In genomic region chr5:55345327-55345726, GRCh38 we compare ENCODE assay signal across 30 cellular contexts. TPM values are rescaled to one million over a fixed set of nuclear protein-coding genes. Genes with fewer than 3 reads are reported as not detected.
A peak's percentile ranks its signal among the peaks of the same experiment; 100 is the strongest.
DNase-seq lines count a peak whose midpoint lies in the region; ATAC-seq, FAIRE-seq and TF ChIP-seq lines count a peak whose summit lies in the region.
"Had no signal": no experiment of that assay in that cellular context is flagged by ENCODE, and none has a peak within 500 bp of the region (broad histone marks: within the 10 kb centered on the region; RNA-seq: fewer than 3 reads in every experiment).

No MANE protein-coding gene starts in this region.

- H3K36me3 ChIP-seq in pancreas (peaks cover 5 to 24% (median 15%) of the 10 kb centered on the region in 3 donors), prostate gland (no peaks in the 10 kb centered on the region)

- no peak for TF ChIP-seq POLR2A in prostate gland (IDR thresholded peaks at IDR 0.05)

- FAIRE-seq in pancreas (lab: Jason Lieb, UNC): no peak
- FAIRE-seq: A549, GM12892, H1, K562 had no signal

- peaks cover 23% of the 10 kb centered on the region for H3K36me3 Mint-ChIP-seq in chondrocyte (ENCODE audit: low read depth)
- H3K36me3 Mint-ChIP-seq in activated T-helper 1 cell treated with anti-CD3 and anti-CD28 coated beads, Interleukin-12 subunit alpha, Interleukin-12 subunit beta, Interleukin-2, Interleukin-4 antibody, amounts not matched to agents 30 ng/mL and 10 ng/mL and 1 ng/mL, durations not matched to agents 14 hours and 24 hours and 36 hours (ENCODE audit: low read depth): peaks cover 49% of the 10 kb centered on the region

- H3K27me3 ChIP-seq in pancreas (no peaks in the 10 kb centered on the region), prostate gland (replicated peaks; ENCODE audit: insufficient read depth) (no peaks in the 10 kb centered on the region)
- H3K27me3 ChIP-seq: SJSA1 had no signal

- H3K27ac ChIP-seq in pancreas: peak overlapping the region in 1 of 4 donors; percentile 46
- no peak overlapping the region for H3K27ac ChIP-seq in prostate gland
- H3K27ac ChIP-seq: A549, C4-2B, HL-60, SJSA1 had no signal

- no peak overlapping the region for H3K4me3 Mint-ChIP-seq in chondrocyte (ENCODE audit: unreplicated experiment)
- no peak overlapping the region for H3K4me3 Mint-ChIP-seq in activated T-helper 1 cell treated with anti-CD3 and anti-CD28 coated beads, Interleukin-12 subunit alpha, Interleukin-12 subunit beta, Interleukin-2, Interleukin-4 antibody, amounts not matched to agents 30 ng/mL and 10 ng/mL and 1 ng/mL, durations not matched to agents 14 hours and 24 hours and 36 hours
- H3K4me3 Mint-ChIP-seq: B cell; CD8-positive, alpha-beta T cell had no signal

- H3K9me3 Mint-ChIP-seq in chondrocyte (ENCODE audit: low read depth): no peaks in the 10 kb centered on the region
- H3K9me3 Mint-ChIP-seq in activated T-helper 1 cell treated with anti-CD3 and anti-CD28 coated beads, Interleukin-12 subunit alpha, Interleukin-12 subunit beta, Interleukin-2, Interleukin-4 antibody, amounts not matched to agents 30 ng/mL and 10 ng/mL and 1 ng/mL, durations not matched to agents 14 hours and 24 hours and 36 hours: no peaks in the 10 kb centered on the region
- H3K9me3 Mint-ChIP-seq: CD8-positive, alpha-beta T cell had no signal

- intact Hi-C loops in pancreas (cut with DNase I) (no loop called here), cardiac septum (cut with DNase I) (no loop called here), prostate gland (cut with DNase I) (no loop called here)
- intact Hi-C loops in activated T-helper 1 cell treated with anti-CD3 and anti-CD28 coated beads, Interleukin-12 subunit alpha, Interleukin-12 subunit beta, Interleukin-2, Interleukin-4 antibody, amounts not matched to agents 30 ng/mL and 10 ng/mL and 1 ng/mL, durations not matched to agents 14 hours and 24 hours and 36 hours (cut with micrococcal nuclease): no loop called here

- H3K27me3 Mint-ChIP-seq in chondrocyte (ENCODE audit: low read depth): no peaks in the 10 kb centered on the region
- no peaks in the 10 kb centered on the region for H3K27me3 Mint-ChIP-seq in activated T-helper 1 cell treated with anti-CD3 and anti-CD28 coated beads, Interleukin-12 subunit alpha, Interleukin-12 subunit beta, Interleukin-2, Interleukin-4 antibody, amounts not matched to agents 30 ng/mL and 10 ng/mL and 1 ng/mL, durations not matched to agents 14 hours and 24 hours and 36 hours (ENCODE audit: insufficient read depth)
- H3K27me3 Mint-ChIP-seq: B cell had no signal

- H3K27ac Mint-ChIP-seq in chondrocyte (ENCODE audit: unreplicated experiment): peak overlapping the region; percentile 41
- no peak overlapping the region for H3K27ac Mint-ChIP-seq in activated T-helper 1 cell treated with anti-CD3 and anti-CD28 coated beads, Interleukin-12 subunit alpha, Interleukin-12 subunit beta, Interleukin-2, Interleukin-4 antibody, amounts not matched to agents 30 ng/mL and 10 ng/mL and 1 ng/mL, durations not matched to agents 14 hours and 24 hours and 36 hours
- H3K27ac Mint-ChIP-seq: B cell; CD8-positive, alpha-beta T cell had no signal

- WGBS in pancreas, 2 donors: 18% methylated on average over 4 of the region's 4 CpGs
- 93% methylated on average over 4 of the region's 4 CpGs for WGBS in prostate gland

- H3K4me3 ChIP-seq in pancreas: no peak overlapping the region
- H3K4me3 ChIP-seq in prostate gland: no peak overlapping the region
- H3K4me3 ChIP-seq: A549, K562, SJSA1 had no signal

- peaks cover 31% of the 10 kb centered on the region for H3K4me1 Mint-ChIP-seq in chondrocyte (ENCODE audit: low read depth)
- H3K4me1 Mint-ChIP-seq in activated T-helper 1 cell treated with anti-CD3 and anti-CD28 coated beads, Interleukin-12 subunit alpha, Interleukin-12 subunit beta, Interleukin-2, Interleukin-4 antibody, amounts not matched to agents 30 ng/mL and 10 ng/mL and 1 ng/mL, durations not matched to agents 14 hours and 24 hours and 36 hours (ENCODE audit: low read depth): no peaks in the 10 kb centered on the region
- H3K4me1 Mint-ChIP-seq: B cell had no signal

- H3K4me1 ChIP-seq in pancreas (peaks cover 0 to 24% (median 16%) of the 10 kb centered on the region in 3 donors), prostate gland (replicated peaks) (no peaks in the 10 kb centered on the region)
- H3K4me1 ChIP-seq: A549, Caco-2, SJSA1 had no signal

- no peak for TF ChIP-seq CTCF in chondrocyte (IDR thresholded peaks at IDR 0.05)
- no peak for TF ChIP-seq CTCF in pancreas (IDR thresholded peaks at IDR 0.05)
- no peak for TF ChIP-seq CTCF in prostate gland (IDR thresholded peaks at IDR 0.05)

- ATAC-seq in pancreas: peak; percentile 80 to 91 (median 89)
- ATAC-seq: A549; CD8-positive, alpha-beta T cell; K562; Right ventricle myocardium inferior had no signal

- DNase-seq in HuH-7.5 (ENCODE audit: low spot score): peak; percentile 20
- DNase-seq in chondrocyte (ENCODE audit: low spot score): no peak
- DNase-seq in left kidney (ENCODE audit: low read depth, low spot score): peak; percentile 24
- DNase-seq in pancreas: no peak
- DNase-seq in activated T-helper 1 cell treated with anti-CD3 and anti-CD28 coated beads, Interleukin-12 subunit alpha, Interleukin-12 subunit beta, Interleukin-2, Interleukin-4 antibody, amounts not matched to agents 30 ng/mL and 10 ng/mL and 1 ng/mL, durations not matched to agents 14 hours and 24 hours and 36 hours (ENCODE audit: low spot score): no peak
- DNase-seq in cardiac septum (ENCODE audit: low spot score): no peak
- no peak for DNase-seq in prostate gland (ENCODE audit: low spot score)
- no peak for DNase-seq in NCI-H1930 (lab: John Stamatoyannopoulos, UW)
- DNase-seq: Caco-2; CD8-positive, alpha-beta T cell; DMS 273 treated with DMSO at 0.1 percent for 48 hours; DND-41; HCEC 1CT; Kasumi-1; NCI-H1092 treated with DMSO at 0.1 percent for 48 hours; NCI-H1436; NCI-H187; NCI-H2171 treated with DMSO at 0.1 percent for 48 hours; NCI-H345; NCI-H524; NCI-H774 had no signal

- no peaks in the 10 kb centered on the region for H3K9me3 ChIP-seq in pancreas
- H3K9me3 ChIP-seq in prostate gland: no peaks in the 10 kb centered on the region
- H3K9me3 ChIP-seq: Caco-2, SJSA1 had no signal

RNA-seq across cellular contexts. Expression of gene MTREX, which starts 37.5 kb away (rescaled TPM):
- total RNA-seq in chondrocyte: 44.1 to 63.3 TPM (median 45.3 TPM) in 3 replicates
- total RNA-seq in pancreas: 10 to 100 TPM; 24.7 to 36.0 (median 33.9) TPM
- polyA plus RNA-seq in pancreas: 10 to 100 TPM; 13.1 to 15.3 TPM
- 110 and 122 TPM in 2 replicates for total RNA-seq in activated T-helper 1 cell treated with anti-CD3 and anti-CD28 coated beads, Interleukin-12 subunit alpha, Interleukin-12 subunit beta, Interleukin-2, Interleukin-4 antibody, amounts not matched to agents 30 ng/mL and 10 ng/mL and 1 ng/mL, durations not matched to agents 14 hours and 24 hours and 36 hours
- 52.4 TPM for total RNA-seq in cardiac septum
- total RNA-seq in prostate gland: 10 to 100 TPM; 46.6 to 73.5 TPM

RNA-seq across cellular contexts. Expression of gene DHX29, which starts 37.8 kb away (rescaled TPM):
- 22.2 to 32.2 TPM (median 23.0 TPM) in 3 replicates for total RNA-seq in chondrocyte
- 10 to 100 TPM in 5 of 6 donors, 1 to 10 TPM in 1; 9.2 to 13.7 (median 11.4) TPM for total RNA-seq in pancreas
- 1 to 10 TPM; 4.2 to 8.8 TPM for polyA plus RNA-seq in pancreas
- 20.3 and 22.3 TPM in 2 replicates for total RNA-seq in activated T-helper 1 cell treated with anti-CD3 and anti-CD28 coated beads, Interleukin-12 subunit alpha, Interleukin-12 subunit beta, Interleukin-2, Interleukin-4 antibody, amounts not matched to agents 30 ng/mL and 10 ng/mL and 1 ng/mL, durations not matched to agents 14 hours and 24 hours and 36 hours
- 18.0 TPM for total RNA-seq in cardiac septum
- total RNA-seq in prostate gland: 10 to 100 TPM; 24.9 to 28.2 TPM

Comparison
In these comparisons a context has a peak if more than half of its experiments do, and no peak if none do; other contexts are left out.
1. DNase-seq: peak in HuH-7.5 (single experiment) and left kidney (single experiment); none in chondrocyte (single experiment), pancreas (0 of 6), activated T-helper 1 cell treated with anti-CD3 and anti-CD28 coated beads, Interleukin-12 subunit alpha, Interleukin-12 subunit beta, Interleukin-2, Interleukin-4 antibody, amounts not matched to agents 30 ng/mL and 10 ng/mL and 1 ng/mL, durations not matched to agents 14 hours and 24 hours and 36 hours (single experiment), cardiac septum (single experiment), prostate gland (single experiment) and NCI-H1930 (0 of 2).